In genomic region chr14:61531741-61532505, GRCh38 we compare ENCODE assay signal across 17 cellular contexts.
DNase-seq lines count a peak whose midpoint lies in the region; ATAC-seq and TF ChIP-seq lines count a peak whose summit lies in the region.
"Had no signal": no experiment of that assay in that cellular context is flagged by ENCODE, and none has a peak within 500 bp of the region (broad histone marks: within the 10 kb centered on the region; RNA-seq: fewer than 3 reads in every experiment).

No MANE protein-coding gene starts in this region.

- H3K9ac ChIP-seq in adipocyte (ENCODE audit: low read length): peak overlapping the region; percentile 4

- H3K27ac ChIP-seq in right cardiac atrium (ENCODE audit: low read length) (peak overlapping the region; percentile 7), right atrium auricular region (no peak overlapping the region), upper lobe of right lung (peak overlapping the region; percentile 47)

- no peak for DNase-seq in right cardiac atrium
- DNase-seq in right atrium auricular region (ENCODE audit: low spot score): no peak
- no peak for DNase-seq in adipocyte (ENCODE audit: low read depth)
- DNase-seq in mucosa of descending colon: peak in 1 of 3 donors; percentile 44
- DNase-seq in upper lobe of right lung: no peak
- no peak for DNase-seq in NCI-H1048 (lab: John Stamatoyannopoulos, UW)
- DNase-seq in NCI-H1436 treated with DMSO at 0.1 percent for 48 hours (lab: John Stamatoyannopoulos, UW): no peak
- DNase-seq: aorta; head of caudate nucleus; islet precursor cell; midbrain; NCI-H2081 treated with DMSO at 0.1 percent for 48 hours; NCI-H748 treated with DMSO at 0.1 percent for 48 hours; RPMI8226; stimulated activated naive B cell treated with anti-CD40 and anti-IgM and Interleukin-4, amounts not matched to agents 10 μg/mL and 1 μg/mL and 100 μg/mL, for 72 hours had no signal

- H3K9me3 ChIP-seq in right cardiac atrium (ENCODE audit: control insufficient read depth, low read length) (no peaks in the 10 kb centered on the region), right atrium auricular region (no peaks in the 10 kb centered on the region), adipocyte (ENCODE audit: control insufficient read depth, low read length) (no peaks in the 10 kb centered on the region), mucosa of descending colon (no peaks in the 10 kb centered on the region), upper lobe of right lung (no peaks in the 10 kb centered on the region)

- H3K4me3 ChIP-seq in right cardiac atrium (ENCODE audit: low read length) (no peak overlapping the region), right atrium auricular region (no peak overlapping the region), adipocyte (ENCODE audit: low read length) (no peak overlapping the region), mucosa of descending colon (no peak overlapping the region), upper lobe of right lung (no peak overlapping the region)
- H3K4me3 ChIP-seq: skin epidermis had no signal

- TF ChIP-seq CTCF in right atrium auricular region (IDR thresholded peaks at IDR 0.05) (no peak), mucosa of descending colon (IDR thresholded peaks at IDR 0.05) (no peak), upper lobe of right lung (IDR thresholded peaks at IDR 0.05) (no peak)

- intact Hi-C loops in right cardiac atrium (cut with DNase I): no loop called here
- intact Hi-C loops in mucosa of descending colon (cut with DNase I, micrococcal nuclease): no loop called here
- intact Hi-C loops in upper lobe of right lung (cut with DNase I): loop anchor here (10.0 kb wide), 1 partner anchor 67 kb away; no protein-coding TSS in a partner anchor

- peak in 1 of 2 donors; percentile 34 for ATAC-seq in right cardiac atrium
- ATAC-seq in mucosa of descending colon: peak; percentile 62
- no peak for ATAC-seq in upper lobe of right lung
- ATAC-seq in GM21526 (IDR thresholded peaks at IDR 0.05; ENCODE audit: low FRiP score, unreplicated experiment): no peak
- ATAC-seq: stimulated activated naive B cell treated with anti-CD40 and anti-IgM and Interleukin-4, amounts not matched to agents 10 μg/mL and 1 μg/mL and 100 μg/mL, for 72 hours had no signal

- H3K27me3 ChIP-seq in right cardiac atrium (ENCODE audit: control insufficient read depth, insufficient read depth) (no peaks in the 10 kb centered on the region), right atrium auricular region (no peaks in the 10 kb centered on the region), adipocyte (replicated peaks; ENCODE audit: control insufficient read depth, insufficient read depth, low read length) (no peaks in the 10 kb centered on the region), upper lobe of right lung (no peaks in the 10 kb centered on the region)

- peaks cover 9% of the 10 kb centered on the region for H3K4me1 ChIP-seq in right cardiac atrium (ENCODE audit: control insufficient read depth, insufficient read depth, low read length)
- H3K4me1 ChIP-seq in right atrium auricular region: peaks cover 0 to 57% of the 10 kb centered on the region in 2 donors
- peaks cover 27% of the 10 kb centered on the region for H3K4me1 ChIP-seq in adipocyte (ENCODE audit: control insufficient read depth, insufficient read depth, low read length)
- peaks cover 39% of the 10 kb centered on the region for H3K4me1 ChIP-seq in mucosa of descending colon (ENCODE audit: low read depth)
- peaks cover 39% of the 10 kb centered on the region for H3K4me1 ChIP-seq in upper lobe of right lung

- H3K36me3 ChIP-seq in right atrium auricular region: no peaks in the 10 kb centered on the region
- H3K36me3 ChIP-seq in adipocyte (ENCODE audit: control insufficient read depth, insufficient read depth, low read length, severe bottlenecking): no peaks in the 10 kb centered on the region
- H3K36me3 ChIP-seq in mucosa of descending colon (ENCODE audit: low read depth): no peaks in the 10 kb centered on the region
- peaks cover 7% of the 10 kb centered on the region for H3K36me3 ChIP-seq in upper lobe of right lung

- WGBS in right cardiac atrium: 39% methylated on average over 4 of the region's 4 CpGs

Comparison
In these comparisons a context has a peak if more than half of its experiments do, and no peak if none do; other contexts are left out.
1. H3K27ac ChIP-seq: peak in right cardiac atrium (single experiment) and upper lobe of right lung (single experiment); none in right atrium auricular region (0 of 2).